In genomic region chr18:28110924-28111323, GRCh38 we compare ENCODE assay signal across 25 cellular contexts.
DNase-seq lines count a peak whose midpoint lies in the region; ATAC-seq and TF ChIP-seq lines count a peak whose summit lies in the region.
"Had no signal": no experiment of that assay in that cellular context is flagged by ENCODE, and none has a peak within 500 bp of the region (broad histone marks: within the 10 kb centered on the region; RNA-seq: fewer than 3 reads in every experiment).

No MANE protein-coding gene starts in this region.

- H4K5ac ChIP-seq in H9 (ENCODE audit: insufficient read length, low read depth, low read length): no peak overlapping the region

- no peak overlapping the region for H2AK5ac ChIP-seq in H9 (ENCODE audit: insufficient read length, low read length)

- no peaks in the 10 kb centered on the region for H3K79me1 ChIP-seq in H9 (ENCODE audit: insufficient read depth, low read depth, low read length, poor library complexity, severe bottlenecking)

- H2BK5ac ChIP-seq in H9 (ENCODE audit: insufficient read length, low read length): no peak overlapping the region

- H3K18ac ChIP-seq in H9 (ENCODE audit: insufficient read length, low read depth, low read length): no peak overlapping the region

- no peak for TF ChIP-seq POLR2A in gastroesophageal sphincter (IDR thresholded peaks at IDR 0.05)

- H3K36me3 ChIP-seq in hepatocyte (replicated peaks; ENCODE audit: insufficient read depth, low read depth) (no peaks in the 10 kb centered on the region), gastroesophageal sphincter (no peaks in the 10 kb centered on the region)
- H3K36me3 ChIP-seq: esophagus muscularis mucosa, lower lobe of right lung had no signal

- H3K4me1 Mint-ChIP-seq in H9 (peaks cover 33 to 48% of the 10 kb centered on the region in 2 experiments), WTC11 (peaks cover 45% of the 10 kb centered on the region), progenitor cell of endocrine pancreas (ENCODE audit: low read depth) (peaks cover 64% of the 10 kb centered on the region)
- H3K4me1 Mint-ChIP-seq: activated naive CD8-positive, alpha-beta T cell treated with anti-CD3 and anti-CD28 coated beads, Interleukin-2, amount 50 U/mL, for 24 hours had no signal

- TF ChIP-seq EP300 in gastroesophageal sphincter (IDR thresholded peaks at IDR 0.05): no peak

- H3K36me3 Mint-ChIP-seq in H9 (ENCODE audit: insufficient read depth in 1 of 3, low read depth in 3 of 3) (no peaks in the 10 kb centered on the region; a peak in 1 of 7 replicates), WTC11 (no peaks in the 10 kb centered on the region), progenitor cell of endocrine pancreas (ENCODE audit: insufficient read depth) (no peaks in the 10 kb centered on the region)
- H3K36me3 Mint-ChIP-seq: activated CD4-positive, alpha-beta memory T cell treated with anti-CD3 and anti-CD28 coated beads for 36 hours had no signal

- no peak overlapping the region for H2BK15ac ChIP-seq in H9 (ENCODE audit: low read depth, low read length)

- no peak overlapping the region for H3K27ac ChIP-seq in H9 (ENCODE audit: insufficient read length, low read depth, low read length)
- H3K27ac ChIP-seq in hepatocyte: peak overlapping the region; percentile 82
- H3K27ac ChIP-seq in gastroesophageal sphincter: no peak overlapping the region
- H3K27ac ChIP-seq: esophagus muscularis mucosa, HL-60, lower lobe of right lung, RWPE1 had no signal

- ATAC-seq in WTC11 (0 out of 2 replicates have a peak, but pooled peaks have one; percentile 22), gastroesophageal sphincter (no peak)
- ATAC-seq: activated CD4-positive, CD25-positive, alpha-beta regulatory T cell treated with anti-CD3 and anti-CD28 coated beads, Interleukin-2, amount 50 U/mL, for 24 hours; activated naive CD8-positive, alpha-beta T cell treated with anti-CD3 and anti-CD28 coated beads, Interleukin-2, amount 50 U/mL, for 24 hours; HCT116; lower lobe of right lung had no signal

- peak overlapping the region in 2 of 3 experiments; percentile 13 to 42; a peak in 2 of 7 replicates for H3K27ac Mint-ChIP-seq in H9
- H3K27ac Mint-ChIP-seq in WTC11: no peak overlapping the region
- H3K27ac Mint-ChIP-seq in progenitor cell of endocrine pancreas: peak overlapping the region; percentile 31
- H3K27ac Mint-ChIP-seq: activated CD4-positive, alpha-beta memory T cell treated with anti-CD3 and anti-CD28 coated beads for 36 hours; activated naive CD8-positive, alpha-beta T cell treated with anti-CD3 and anti-CD28 coated beads, Interleukin-2, amount 50 U/mL, for 24 hours had no signal

- WGBS in H9 (ENCODE audit: extremely low coverage, insufficient read length, low lambda C conversion rate): no CpG with 5 or more reads among the region's 9 CpGs
- WGBS in hepatocyte (ENCODE audit: low lambda C conversion rate, missing lambda C conversion rate): 74% methylated on average over 9 of the region's 9 CpGs
- WGBS in gastroesophageal sphincter (ENCODE audit: low coverage in 1 of 2), 2 donors: 84 to 85% methylated on average over 4 to 7 of the region's 9 CpGs

- H2AFZ ChIP-seq in H9 (ENCODE audit: low read length) (no peak overlapping the region), hepatocyte (no peak overlapping the region)

- H3K4ac ChIP-seq in H9 (ENCODE audit: low read depth, low read length): no peak overlapping the region

- H3K9ac ChIP-seq in H9 (ENCODE audit: extremely low read depth, insufficient read length, low read length): no peak overlapping the region

- H2BK120ac ChIP-seq in H9 (ENCODE audit: low read depth, low read length, poor library complexity, severe bottlenecking): no peak overlapping the region

- H3K9me2 ChIP-seq in hepatocyte (replicated peaks; ENCODE audit: insufficient read depth): no peaks in the 10 kb centered on the region

- H3K56ac ChIP-seq in H9 (ENCODE audit: insufficient read length, low read depth, low read length): no peak overlapping the region

- no peak overlapping the region for H3K4me3 Mint-ChIP-seq in H9
- H3K4me3 Mint-ChIP-seq in WTC11: no peak overlapping the region
- H3K4me3 Mint-ChIP-seq in progenitor cell of endocrine pancreas (ENCODE audit: low read depth): no peak overlapping the region
- H3K4me3 Mint-ChIP-seq: activated CD4-positive, alpha-beta memory T cell treated with anti-CD3 and anti-CD28 coated beads for 36 hours; activated naive CD8-positive, alpha-beta T cell treated with anti-CD3 and anti-CD28 coated beads, Interleukin-2, amount 50 U/mL, for 24 hours had no signal

- H2BK20ac ChIP-seq in H9 (ENCODE audit: low read depth, low read length, poor library complexity, severe bottlenecking): no peak overlapping the region

- CTCF ChIA-PET in WTC11 (lab: Charles Lee): no interaction called here

- H3K23me2 ChIP-seq in H9 (ENCODE audit: insufficient read length, low read depth, low read length, poor library complexity, severe bottlenecking): no peaks in the 10 kb centered on the region

- POLR2A ChIA-PET in WTC11 (lab: Charles Lee): no interaction called here

- no peaks in the 10 kb centered on the region for H3K9me3 ChIP-seq in H9 (ENCODE audit: control insufficient read depth, low read depth, low read length)
- no peaks in the 10 kb centered on the region for H3K9me3 ChIP-seq in hepatocyte (ENCODE audit: low read depth)
- no peaks in the 10 kb centered on the region for H3K9me3 ChIP-seq in gastroesophageal sphincter
- H3K9me3 ChIP-seq: esophagus muscularis mucosa, lower lobe of right lung had no signal

- no peaks in the 10 kb centered on the region for H4K20me1 ChIP-seq in H9 (ENCODE audit: control insufficient read depth, insufficient read depth, insufficient read length)
- no peaks in the 10 kb centered on the region for H4K20me1 ChIP-seq in hepatocyte (ENCODE audit: insufficient read depth, poor library complexity, severe bottlenecking)

- H3K23ac ChIP-seq in H9 (ENCODE audit: insufficient read length, low read depth, low read length): no peak overlapping the region

- H3K14ac ChIP-seq in H9 (ENCODE audit: insufficient read depth, low read length): no peak overlapping the region

- no peak overlapping the region for H4K8ac ChIP-seq in H9 (replicated peaks; ENCODE audit: insufficient read length, low read depth, low read length)

- DNase-seq in H9 (no peak), WTC11 (ENCODE audit: low spot score) (no peak), hepatocyte (ENCODE audit: low spot score) (no peak), progenitor cell of endocrine pancreas (ENCODE audit: low spot score, unreplicated experiment) (no peak), DMS114 treated with DMSO at 0.1 percent for 48 hours (lab: John Stamatoyannopoulos, UW; ENCODE audit: unreplicated experiment) (no peak), UCSD-AML1 (lab: John Stamatoyannopoulos, UW; ENCODE audit: unreplicated experiment) (no peak)
- DNase-seq: activated CD4-positive, alpha-beta memory T cell treated with anti-CD3 and anti-CD28 coated beads for 36 hours; activated CD8-positive, alpha-beta memory T cell treated with anti-CD3 and anti-CD28 coated beads, Interleukin-2, amount 50 U/mL, for 48 hours; activated naive CD8-positive, alpha-beta T cell treated with anti-CD3 and anti-CD28 coated beads, Interleukin-2, amount 50 U/mL, for 24 hours; cortex of kidney; foreskin melanocyte; lower lobe of right lung; NCI-H1092 treated with DMSO at 0.1 percent for 48 hours; NCI-H2081; NCI-H774; retina; stimulated activated CD4-positive, alpha-beta T cell treated with anti-CD3 and anti-CD28 coated beads, Interleukin-12 subunit alpha, Interleukin-12 subunit beta, amount 100 ng/mL, for 4 hours; stimulated activated CD4-positive, alpha-beta T cell treated with anti-CD3 and anti-CD28 coated beads, Interleukin-4, amount 100 ng/mL, for 4 hours; stimulated activated naive CD4-positive, alpha-beta T cell had no signal

- H2BK12ac ChIP-seq in H9 (ENCODE audit: insufficient read length, low read depth, low read length): no peak overlapping the region

- H3K4me1 ChIP-seq in H9 (ENCODE audit: insufficient read depth, low read length) (peaks cover 13% of the 10 kb centered on the region; the same call in 1 of the 2 replicates), hepatocyte (ENCODE audit: insufficient read depth) (peaks cover 52% of the 10 kb centered on the region), gastroesophageal sphincter (peaks cover 0 to 26% (median 0%) of the 10 kb centered on the region in 3 donors)
- H3K4me1 ChIP-seq: lower lobe of right lung had no signal

- H3K27me3 Mint-ChIP-seq in H9 (ENCODE audit: low read depth): no peaks in the 10 kb centered on the region
- no peaks in the 10 kb centered on the region for H3K27me3 Mint-ChIP-seq in WTC11 (ENCODE audit: low read depth)
- no peaks in the 10 kb centered on the region for H3K27me3 Mint-ChIP-seq in progenitor cell of endocrine pancreas
- H3K27me3 Mint-ChIP-seq: activated CD4-positive, alpha-beta memory T cell treated with anti-CD3 and anti-CD28 coated beads for 36 hours; activated naive CD8-positive, alpha-beta T cell treated with anti-CD3 and anti-CD28 coated beads, Interleukin-2, amount 50 U/mL, for 24 hours had no signal

- H3T11ph ChIP-seq in H9 (ENCODE audit: low read length): no peak overlapping the region

- H3K4me3 ChIP-seq in hepatocyte: no peak overlapping the region
- H3K4me3 ChIP-seq in gastroesophageal sphincter: no peak overlapping the region
- H3K4me3 ChIP-seq: esophagus muscularis mucosa, lower lobe of right lung had no signal

- H3K79me2 ChIP-seq in H9 (ENCODE audit: insufficient read depth, low read length): no peaks in the 10 kb centered on the region; the same call in 1 of the 2 replicates
- peaks cover 45% of the 10 kb centered on the region for H3K79me2 ChIP-seq in hepatocyte

- TF ChIP-seq CTCF in H9 (conservative IDR thresholded peaks at IDR 0.05) (no peak), WTC11 (IDR thresholded peaks at IDR 0.05) (no peak), hepatocyte (IDR thresholded peaks at IDR 0.05; ENCODE audit: poor library complexity) (no peak), progenitor cell of endocrine pancreas (IDR thresholded peaks at IDR 0.05; ENCODE audit: unreplicated experiment) (no peak), gastroesophageal sphincter (IDR thresholded peaks at IDR 0.05) (no peak)

- H4K91ac ChIP-seq in H9 (ENCODE audit: insufficient read length, low read depth, low read length): no peak overlapping the region

- H3K9me3 Mint-ChIP-seq in H9 (no peaks in the 10 kb centered on the region; a peak in 1 of 5 replicates), WTC11 (no peaks in the 10 kb centered on the region), progenitor cell of endocrine pancreas (ENCODE audit: low read depth) (no peaks in the 10 kb centered on the region)

- H3K27me3 ChIP-seq in H9 (ENCODE audit: insufficient read depth, low read length) (no peaks in the 10 kb centered on the region), hepatocyte (no peaks in the 10 kb centered on the region), gastroesophageal sphincter (no peaks in the 10 kb centered on the region)
- H3K27me3 ChIP-seq: esophagus muscularis mucosa had no signal

- H3K4me2 ChIP-seq in H9 (ENCODE audit: insufficient read depth, insufficient read length, low read length) (no peak overlapping the region), hepatocyte (no peak overlapping the region)
